In genomic region chr12:52186135-52186840, GRCh38 we compare ENCODE assay signal across 12 cellular contexts. TPM values are rescaled to one million over a fixed set of nuclear protein-coding genes. Genes with fewer than 3 reads are reported as not detected.
DNase-seq lines count a peak whose midpoint lies in the region; ATAC-seq and TF ChIP-seq lines count a peak whose summit lies in the region.
"Had no signal": no experiment of that assay in that cellular context is flagged by ENCODE, and none has a peak within 500 bp of the region (broad histone marks: within the 10 kb centered on the region; RNA-seq: fewer than 3 reads in every experiment).

No MANE protein-coding gene starts in this region.

- H2BK12ac ChIP-seq in trophoblast cell (ENCODE audit: low read length) = peak overlapping the region; percentile 97

- H3K9ac ChIP-seq in trophoblast cell (ENCODE audit: low read length) = no peak overlapping the region
- H3K9ac ChIP-seq: KMS-11 had no signal

- peak overlapping the region; percentile 63 for H2BK5ac ChIP-seq in trophoblast cell (ENCODE audit: low read depth, low read length, poor library complexity)

- peak overlapping the region; percentile 87 for H2BK120ac ChIP-seq in trophoblast cell (ENCODE audit: insufficient read depth, low read length, poor library complexity)

- H3K4ac ChIP-seq in trophoblast cell (ENCODE audit: low read depth, low read length) = peak overlapping the region; percentile 44

- H3K18ac ChIP-seq in trophoblast cell (ENCODE audit: low read length) = peak overlapping the region; percentile 65

- intact Hi-C loops in Panc1 (cut with micrococcal nuclease; ENCODE audit: unreplicated experiment) (no loop called here), sciatic nerve (cut with DNase I) (no loop called here)

- WGBS in trophoblast cell (ENCODE audit: extremely low coverage, insufficient coverage, insufficient read length) = no CpG with 5 or more reads among the region's 6 CpGs

- peaks cover 63% of the 10 kb centered on the region for H3K79me1 ChIP-seq in trophoblast cell (ENCODE audit: low read length)

- H3K27me3 ChIP-seq in Panc1 (ENCODE audit: control insufficient read depth, insufficient read depth, low read length) = no peaks in the 10 kb centered on the region
- no peaks in the 10 kb centered on the region for H3K27me3 ChIP-seq in trophoblast cell (ENCODE audit: insufficient read depth, low read length)

- in situ Hi-C loops in Panc1 (cut with HindIII; ENCODE audit: low pct_unique_long_range_greater_than_20kb, low sequenced_read_pairs) = no loop called here

- H2AFZ ChIP-seq in trophoblast cell (ENCODE audit: insufficient read depth, low read length, poor library complexity) = no peak overlapping the region

- H2AK5ac ChIP-seq in trophoblast cell (ENCODE audit: low read length) = peak overlapping the region; percentile 98

- no peak overlapping the region for H4K12ac ChIP-seq in trophoblast cell (ENCODE audit: low read depth, low read length)

- H3K27ac ChIP-seq in Panc1 (ENCODE audit: low read length) (peak overlapping the region; percentile 95), trophoblast cell (ENCODE audit: low read depth, low read length) (peak overlapping the region; percentile 76)
- H3K27ac ChIP-seq: KMS-11 had no signal

- BruUV-seq in Panc1 (replicated peaks; lab: Mats Ljungman, UMichigan) = no TSS peak

- H3K36me3 ChIP-seq in Panc1 (ENCODE audit: control insufficient read depth, insufficient read depth, low read length) (no peaks in the 10 kb centered on the region), trophoblast cell (ENCODE audit: control insufficient read depth in 1 of 2, insufficient read depth in 2 of 2, low read length in 2 of 2) (no peaks in the 10 kb centered on the region)

- peak; percentile 75 for ATAC-seq in Panc1
- ATAC-seq in esophagus mucosa = peak; percentile 1
- no peak for ATAC-seq in sciatic nerve
- no peak for ATAC-seq in HG03378 (IDR thresholded peaks at IDR 0.05; ENCODE audit: unreplicated experiment)
- ATAC-seq: GM12878 had no signal

- H3K4me1 ChIP-seq in Panc1 (ENCODE audit: control insufficient read depth, insufficient read depth, low read length) (peaks cover 94% of the 10 kb centered on the region), trophoblast cell (ENCODE audit: control insufficient read depth in 1 of 2, insufficient read depth in 2 of 2, low read length in 2 of 2) (peaks cover 69 to 80% of the 10 kb centered on the region in 2 experiments)

- POLR2A ChIA-PET in Panc1 (lab: Charles Lee) = interaction anchor here (0.6 kb wide), 1 partner anchor 15 kb away, joined by 3 read pairs; no protein-coding TSS in a partner anchor

- H3K9me3 ChIP-seq in Panc1 (ENCODE audit: control insufficient read depth, insufficient read depth, low read depth, low read length) (no peaks in the 10 kb centered on the region), trophoblast cell (ENCODE audit: insufficient read depth, low read depth, low read length) (no peaks in the 10 kb centered on the region)

- H3K4me2 ChIP-seq in trophoblast cell (ENCODE audit: low read length) = peak overlapping the region; percentile 1
- H3K4me2 ChIP-seq: KMS-11 had no signal

- peak overlapping the region; percentile 31 for H4K8ac ChIP-seq in trophoblast cell (ENCODE audit: low read depth, low read length)

- no peak for TF ChIP-seq CTCF in Panc1 (IDR thresholded peaks at IDR 0.05)

- peak overlapping the region; percentile 67 for H3K14ac ChIP-seq in trophoblast cell (ENCODE audit: low read length)

- CTCF ChIA-PET in Panc1 (lab: Charles Lee) = interaction anchor here (0.6 to 1.7 kb wide), 4 partner anchors 12 to 141 kb away, joined by 3 to 4 read pairs (median 3); no protein-coding TSS in a partner anchor

- peak overlapping the region; percentile 89 for H4K91ac ChIP-seq in trophoblast cell (ENCODE audit: low read depth, low read length)

- DNase-seq in ELR (ENCODE audit: low read depth) = peak; percentile 95
- DNase-seq in Panc1 (ENCODE audit: low read depth, low spot score) = no peak
- DNase-seq in trophoblast cell = peak in 1 of 2 donors; percentile 58
- no peak for DNase-seq in NCI-H2227 treated with DMSO at 0.1 percent for 48 hours (lab: John Stamatoyannopoulos, UW)
- DNase-seq in sciatic nerve (ENCODE audit: low spot score) = no peak
- DNase-seq in NCI-H1105 treated with DMSO at 0.1 percent for 48 hours (lab: John Stamatoyannopoulos, UW) = no peak
- DNase-seq: left cardiac atrium had no signal

- peaks cover 13% of the 10 kb centered on the region for H3K79me2 ChIP-seq in trophoblast cell (ENCODE audit: control insufficient read depth, insufficient read depth, low read length, poor library complexity)

- no peak overlapping the region for H3K23ac ChIP-seq in trophoblast cell (ENCODE audit: low read length)

- H3K4me3 ChIP-seq in Panc1 (ENCODE audit: low read depth in 2 of 2, low read length in 2 of 2) (no peak overlapping the region), trophoblast cell (ENCODE audit: low read depth, low read length) (no peak overlapping the region)
- H3K4me3 ChIP-seq: GM12878 had no signal

RNA-seq across cellular contexts. Expression of gene KRT80, which starts 5.5 kb away (rescaled TPM):
- total RNA-seq in Panc1 (2021; ENCODE audit: unreplicated experiment) = 51.5 TPM
- 30.3 TPM for polyA plus RNA-seq in Panc1 (2012; ENCODE audit: insufficient read length)
- 17.9 TPM for total RNA-seq in esophagus mucosa
- polyA plus RNA-seq in trophoblast cell (2013) = 26.3 and 28.8 TPM in 2 replicates
- total RNA-seq in sciatic nerve = 0.13 TPM
- total RNA-seq: GM12878; T-helper 1 cell treated with Interleukin-12 subunit alpha and Interleukin-12 subunit beta and Interleukin-4 antibody, amounts not matched to agents 30 ng/mL and 1 ng/mL, for 36 hours had no signal

RNA-seq across cellular contexts. Expression of gene KRT7, which starts 46.8 kb away (rescaled TPM):
- total RNA-seq in Panc1 (2021; ENCODE audit: unreplicated experiment) (16.8 TPM), esophagus mucosa (113 TPM), sciatic nerve (4.0 TPM)
- 19.1 TPM for polyA plus RNA-seq in Panc1 (2012; ENCODE audit: insufficient read length)
- 666 and 746 TPM in 2 replicates for polyA plus RNA-seq in trophoblast cell (2013)

Comparison
In these comparisons a context has a peak if more than half of its experiments do, and no peak if none do; other contexts are left out.
1. ATAC-seq: peak in Panc1 (single experiment) and esophagus mucosa (single experiment); none in sciatic nerve (single experiment) and HG03378 (single experiment).
2. RNA of gene KRT80, which starts 5.5 kb away (total RNA-seq): 51.5 TPM in Panc1 (single experiment) and 17.9 TPM in esophagus mucosa (single experiment); 0.13 TPM in sciatic nerve (single experiment); every median in the first group is over 10 times any median in the second.